Comparison of ENCODE assay signal across 25 cellular contexts in the genomic region with DNA sequence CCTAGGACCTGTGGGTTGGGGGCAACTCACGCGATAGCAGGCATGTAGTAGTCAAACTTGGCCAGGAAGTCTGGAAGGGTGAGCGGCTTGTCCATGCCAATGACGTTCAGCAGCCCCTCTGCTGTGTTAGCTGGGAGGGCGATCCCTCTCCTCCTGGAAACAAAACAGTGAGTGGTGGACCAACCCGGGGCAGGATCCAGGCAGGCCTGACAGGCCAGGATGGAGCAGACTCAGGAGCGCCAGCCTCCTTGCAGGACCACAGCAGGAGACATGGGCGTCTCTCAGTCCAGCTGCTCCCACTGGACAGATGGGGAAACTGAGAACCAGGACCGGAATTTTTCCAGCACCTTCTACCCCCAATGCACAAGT. TPM values are rescaled to one million over a fixed set of nuclear protein-coding genes. Genes with fewer than 3 reads are reported as not detected.
DNase-seq lines count a peak whose midpoint lies in the region; ATAC-seq, FAIRE-seq and TF ChIP-seq lines count a peak whose summit lies in the region.
"Had no signal": no experiment of that assay in that cellular context is flagged by ENCODE, and none has a peak within 500 bp of the region (broad histone marks: within the 10 kb centered on the region; RNA-seq: fewer than 3 reads in every experiment).

No MANE protein-coding gene starts in this region.

- peaks cover 0 to 7% of the 10 kb centered on the region in 2 experiments for H4K20me1 ChIP-seq in H1 (replicated peaks in 1 of 2; ENCODE audit: control insufficient read depth in 1 of 2, insufficient read depth in 2 of 2, low read length in 2 of 2)

- no peak overlapping the region for H3K9ac ChIP-seq in H1 (replicated peaks in 1 of 4; ENCODE audit: extremely low read depth in 1 of 4, low read depth in 3 of 4, low read length in 3 of 4)
- no peak overlapping the region for H3K9ac ChIP-seq in colonic mucosa (ENCODE audit: low read depth in 2 of 2, low read length in 2 of 2)
- H3K9ac ChIP-seq: BLaER1 had no signal

- H3K4me1 ChIP-seq in H1 (replicated peaks in 1 of 4; ENCODE audit: control insufficient read depth in 3 of 4, insufficient read depth in 4 of 4, low read length in 3 of 4) (peaks cover 0 to 3% (median 0%) of the 10 kb centered on the region in 4 experiments; a peak in 3 of 7 replicates), colonic mucosa (no peaks in the 10 kb centered on the region)

- H2AFZ ChIP-seq in H1 (ENCODE audit: low read length) = no peak overlapping the region
- H2AFZ ChIP-seq: GM23338 had no signal

- TF ChIP-seq POLR2A in H1 (IDR thresholded peaks at IDR 0.05; ENCODE audit: control extremely low read depth in 1 of 2, low read depth in 2 of 2, low read length in 2 of 2) = no peak

- no peak for TF ChIP-seq CTCF in natural killer cell (IDR thresholded peaks at IDR 0.05)
- no peak for TF ChIP-seq CTCF in H1 (IDR thresholded peaks at IDR 0.05; ENCODE audit: control extremely low read depth in 1 of 3, insufficient read depth in 1 of 3, low read depth in 1 of 3, low read length in 3 of 3)
- no peak for TF ChIP-seq CTCF in colonic mucosa (IDR thresholded peaks at IDR 0.05)

- H3K4me2 ChIP-seq in H1 (ENCODE audit: insufficient read depth in 1 of 2, low read depth in 2 of 2, low read length in 2 of 2) = no peak overlapping the region
- H3K4me2 ChIP-seq: BLaER1, GM23338 had no signal

- H3K9me3 ChIP-seq in H1 (ENCODE audit: insufficient read depth in 2 of 2, low read depth in 1 of 2, low read length in 1 of 2) (no peaks in the 10 kb centered on the region), colonic mucosa (no peaks in the 10 kb centered on the region)
- H3K9me3 ChIP-seq: Caco-2, HAP-1 had no signal

- H2BK20ac ChIP-seq in H1 (ENCODE audit: low read length) = no peak overlapping the region

- H3K23ac ChIP-seq in H1 (ENCODE audit: insufficient read length) = no peak overlapping the region

- no peak overlapping the region for H2AK5ac ChIP-seq in H1 (ENCODE audit: low read depth, low read length)

- H3K4ac ChIP-seq in H1 (replicated peaks; ENCODE audit: insufficient read length, low read depth, low read length) = no peak overlapping the region

- no peaks in the 10 kb centered on the region; the same call in 1 of the 2 replicates for H3K79me1 ChIP-seq in H1 (ENCODE audit: low read depth, low read length)

- no peak overlapping the region for H2BK120ac ChIP-seq in H1 (replicated peaks; ENCODE audit: low read depth, low read length)

- no peak overlapping the region for H3K27ac ChIP-seq in H1 (ENCODE audit: low read depth, low read length)
- peak overlapping the region; percentile 52 for H3K27ac ChIP-seq in temporal lobe (ENCODE audit: low read depth, low read length)
- no peak overlapping the region for H3K27ac ChIP-seq in colonic mucosa
- H3K27ac ChIP-seq: 22Rv1, C4-2B had no signal

- H2BK15ac ChIP-seq in H1 (ENCODE audit: low read length) = peak overlapping the region; percentile 72; the same call in 1 of the 2 replicates

- no peaks in the 10 kb centered on the region for H3K27me3 Mint-ChIP-seq in activated CD4-positive, alpha-beta T cell treated with anti-CD3 and anti-CD28 coated beads, Interleukin-2, amount 10 ng/mL, durations not matched to agents 7 days and 5 days
- no peaks in the 10 kb centered on the region for H3K27me3 Mint-ChIP-seq in natural killer cell treated with Interleukin-12 subunit alpha and Interleukin-12 subunit beta and Interleukin-15 and Interleukin-18, amount 100 ng/mL, for 72 hours
- no peaks in the 10 kb centered on the region for H3K27me3 Mint-ChIP-seq in natural killer cell (ENCODE audit: low read depth in 2 of 2)
- no peaks in the 10 kb centered on the region for H3K27me3 Mint-ChIP-seq in activated CD8-positive, alpha-beta T cell treated with anti-CD3 and anti-CD28 coated beads, Interleukin-2, amount 10 ng/mL, durations not matched to agents 7 days and 5 days (ENCODE audit: low read depth)
- H3K27me3 Mint-ChIP-seq: B cell; CD4-positive, CD25-positive, alpha-beta regulatory T cell had no signal

- no peak overlapping the region for H2BK12ac ChIP-seq in H1 (ENCODE audit: low read depth, low read length)

- H3K27me3 ChIP-seq in H1 (replicated peaks in 1 of 4; ENCODE audit: control insufficient read depth in 3 of 4, extremely low read depth in 1 of 4, insufficient read depth in 3 of 4, low read length in 3 of 4) = no peaks in the 10 kb centered on the region
- no peaks in the 10 kb centered on the region for H3K27me3 ChIP-seq in colonic mucosa
- H3K27me3 ChIP-seq: BLaER1 had no signal

- no peak overlapping the region for H2BK5ac ChIP-seq in H1 (ENCODE audit: low read depth, low read length)

- no peak for DNase-seq in activated CD4-positive, alpha-beta T cell treated with anti-CD3 and anti-CD28 coated beads, Interleukin-2, amount 10 ng/mL, durations not matched to agents 7 days and 5 days
- no peak for DNase-seq in activated CD4-positive, alpha-beta T cell treated with anti-CD3 and anti-CD28 coated beads for 4 hours
- DNase-seq in natural killer cell treated with Interleukin-12 subunit alpha and Interleukin-12 subunit beta and Interleukin-15 and Interleukin-18, amount 100 ng/mL, for 72 hours (ENCODE audit: low spot score) = peak; percentile 45
- DNase-seq in natural killer cell (no peak), H1 (ENCODE audit: low read depth in 1 of 2, low spot score in 2 of 2) (no peak), colonic mucosa (no peak)
- no peak for DNase-seq in activated CD8-positive, alpha-beta T cell treated with anti-CD3 and anti-CD28 coated beads, Interleukin-2, amount 10 ng/mL, durations not matched to agents 7 days and 5 days
- DNase-seq: Caco-2; CD4-positive, CD25-positive, alpha-beta regulatory T cell; CD8-positive, alpha-beta T cell; DMS153; EL; GF-D8; HFFc6 had no signal

- H3K36me3 Mint-ChIP-seq in activated CD4-positive, alpha-beta T cell treated with anti-CD3 and anti-CD28 coated beads, Interleukin-2, amount 10 ng/mL, durations not matched to agents 7 days and 5 days (ENCODE audit: low read depth) = peaks cover 52% of the 10 kb centered on the region
- H3K36me3 Mint-ChIP-seq in natural killer cell treated with Interleukin-12 subunit alpha and Interleukin-12 subunit beta and Interleukin-15 and Interleukin-18, amount 100 ng/mL, for 72 hours = no peaks in the 10 kb centered on the region
- H3K36me3 Mint-ChIP-seq in natural killer cell = no peaks in the 10 kb centered on the region
- H3K36me3 Mint-ChIP-seq in activated CD8-positive, alpha-beta T cell treated with anti-CD3 and anti-CD28 coated beads, Interleukin-2, amount 10 ng/mL, durations not matched to agents 7 days and 5 days (ENCODE audit: low read depth) = peaks cover 57% of the 10 kb centered on the region

- CTCF ChIA-PET in activated CD4-positive, alpha-beta T cell treated with anti-CD3 and anti-CD28 coated beads, Interleukin-2, amount 10 ng/mL, durations not matched to agents 7 days and 5 days (lab: Charles Lee) = no interaction called here
- CTCF ChIA-PET in H1 (lab: Charles Lee; ENCODE audit: partially characterized antibody) = interaction anchor here (0.7 to 2.5 kb wide), 6 partner anchors 11 to 198 kb away, joined by 3 to 11 read pairs (median 4); no protein-coding TSS in a partner anchor
- CTCF ChIA-PET in activated CD8-positive, alpha-beta T cell treated with anti-CD3 and anti-CD28 coated beads, Interleukin-2, amount 10 ng/mL, durations not matched to agents 7 days and 5 days (lab: Charles Lee) = interaction anchor here (1.8 kb wide), 1 partner anchor 54 kb away, joined by 3 read pairs; no protein-coding TSS in a partner anchor

- no peak overlapping the region for H3K14ac ChIP-seq in H1 (ENCODE audit: insufficient read length)

- no peaks in the 10 kb centered on the region for H3K79me2 ChIP-seq in H1 (ENCODE audit: control insufficient read depth in 1 of 2, insufficient read depth in 2 of 2, low read length in 2 of 2)

- H3K36me3 ChIP-seq in H1 (ENCODE audit: control insufficient read depth in 2 of 4, insufficient read depth in 4 of 4, low read length in 3 of 4) = peaks cover 0 to 5% (median 0%) of the 10 kb centered on the region in 4 experiments; a peak in 1 of 8 replicates
- H3K36me3 ChIP-seq in colonic mucosa = no peaks in the 10 kb centered on the region

- no peak for TF ChIP-seq RAD21 in H1 (IDR thresholded peaks at IDR 0.05 in 1 of 2, conservative IDR thresholded peaks at IDR 0.05 in 1 of 2; ENCODE audit: low read depth in 2 of 2, low read length in 2 of 2)

- H3K56ac ChIP-seq in H1 (replicated peaks; ENCODE audit: insufficient read length, low read depth, low read length) = no peak overlapping the region

- ATAC-seq in natural killer cell treated with Interleukin-12 subunit alpha and Interleukin-12 subunit beta and Interleukin-15 and Interleukin-18, amount 100 ng/mL, for 72 hours = no peak
- ATAC-seq in natural killer cell = no peak
- no peak for ATAC-seq in activated CD8-positive, alpha-beta T cell treated with anti-CD3 and anti-CD28 coated beads, Interleukin-2, amount 10 ng/mL, durations not matched to agents 7 days and 5 days
- ATAC-seq: CD8-positive, alpha-beta T cell; GM23338 had no signal

- WGBS in H1 (ENCODE audit: extremely low coverage in 1 of 2, insufficient coverage in 1 of 2, insufficient read length in 1 of 2, insufficient replicate concordance in 2 of 2, low coverage in 1 of 2, low lambda C conversion rate in 2 of 2, missing lambda C conversion rate in 1 of 2), 2 experiments = 87% methylated on average over 7 of the region's 9 CpGs; no CpG with 5 or more reads in 1 of the 2 experiments

- H4K5ac ChIP-seq in H1 (ENCODE audit: insufficient read length, low read depth, low read length) = no peak overlapping the region

- no peak for FAIRE-seq in H1 (lab: Jason Lieb, UNC)
- FAIRE-seq: A204.1, GM12891, GM18507, H54 had no signal

- no peak for TF ChIP-seq EP300 in H1 (IDR thresholded peaks at IDR 0.05; ENCODE audit: borderline replicate concordance in 1 of 2, low read depth in 2 of 2, low read length in 2 of 2)

- H3K23me2 ChIP-seq in H1 (ENCODE audit: low read depth, low read length) = no peaks in the 10 kb centered on the region

- H3K27ac Mint-ChIP-seq in activated CD4-positive, alpha-beta T cell treated with anti-CD3 and anti-CD28 coated beads, Interleukin-2, amount 10 ng/mL, durations not matched to agents 7 days and 5 days = peak overlapping the region; percentile 54
- no peak overlapping the region for H3K27ac Mint-ChIP-seq in natural killer cell treated with Interleukin-12 subunit alpha and Interleukin-12 subunit beta and Interleukin-15 and Interleukin-18, amount 100 ng/mL, for 72 hours
- no peak overlapping the region for H3K27ac Mint-ChIP-seq in natural killer cell
- H3K27ac Mint-ChIP-seq in activated CD8-positive, alpha-beta T cell treated with anti-CD3 and anti-CD28 coated beads, Interleukin-2, amount 10 ng/mL, durations not matched to agents 7 days and 5 days = no peak overlapping the region
- H3K27ac Mint-ChIP-seq: B cell; CD4-positive, CD25-positive, alpha-beta regulatory T cell; CD8-positive, alpha-beta T cell; GM23338; HFFc6 had no signal

- intact Hi-C loops in natural killer cell (cut with micrococcal nuclease) = no loop called here
- intact Hi-C loops in colonic mucosa (cut with DNase I) = no loop called here

- H4K8ac ChIP-seq in H1 (ENCODE audit: extremely low read depth, insufficient read depth, low read length) = 0 out of 2 replicates have a peak overlapping the region, but pooled peaks have one; percentile 16

- no peaks in the 10 kb centered on the region for H3K9me3 Mint-ChIP-seq in activated CD4-positive, alpha-beta T cell treated with anti-CD3 and anti-CD28 coated beads, Interleukin-2, amount 10 ng/mL, durations not matched to agents 7 days and 5 days
- H3K9me3 Mint-ChIP-seq in natural killer cell treated with Interleukin-12 subunit alpha and Interleukin-12 subunit beta and Interleukin-15 and Interleukin-18, amount 100 ng/mL, for 72 hours = no peaks in the 10 kb centered on the region
- H3K9me3 Mint-ChIP-seq in natural killer cell = no peaks in the 10 kb centered on the region
- H3K9me3 Mint-ChIP-seq in activated CD8-positive, alpha-beta T cell treated with anti-CD3 and anti-CD28 coated beads, Interleukin-2, amount 10 ng/mL, durations not matched to agents 7 days and 5 days (ENCODE audit: insufficient read depth) = no peaks in the 10 kb centered on the region
- H3K9me3 Mint-ChIP-seq: CD8-positive, alpha-beta T cell; GM23338; HFFc6 had no signal

- H4K91ac ChIP-seq in H1 (replicated peaks; ENCODE audit: insufficient read length, low read length) = no peak overlapping the region

- H3K18ac ChIP-seq in H1 (ENCODE audit: extremely low read depth, low read length) = no peak overlapping the region; the same call in 1 of the 2 replicates

- POLR2A ChIA-PET in activated CD4-positive, alpha-beta T cell treated with anti-CD3 and anti-CD28 coated beads, Interleukin-2, amount 10 ng/mL, durations not matched to agents 7 days and 5 days (lab: Charles Lee) = no interaction called here
- POLR2A ChIA-PET in H1 (lab: Charles Lee; ENCODE audit: partially characterized antibody) = interaction anchor here (0.6 kb wide), 1 partner anchor 20 kb away, joined by 3 read pairs; no protein-coding TSS in a partner anchor
- POLR2A ChIA-PET in activated CD8-positive, alpha-beta T cell treated with anti-CD3 and anti-CD28 coated beads, Interleukin-2, amount 10 ng/mL, durations not matched to agents 7 days and 5 days (lab: Charles Lee) = no interaction called here

- no peak overlapping the region for H3K4me3 Mint-ChIP-seq in activated CD4-positive, alpha-beta T cell treated with anti-CD3 and anti-CD28 coated beads, Interleukin-2, amount 10 ng/mL, durations not matched to agents 7 days and 5 days
- no peak overlapping the region for H3K4me3 Mint-ChIP-seq in natural killer cell treated with Interleukin-12 subunit alpha and Interleukin-12 subunit beta and Interleukin-15 and Interleukin-18, amount 100 ng/mL, for 72 hours
- H3K4me3 Mint-ChIP-seq in natural killer cell = no peak overlapping the region
- H3K4me3 Mint-ChIP-seq in activated CD8-positive, alpha-beta T cell treated with anti-CD3 and anti-CD28 coated beads, Interleukin-2, amount 10 ng/mL, durations not matched to agents 7 days and 5 days = no peak overlapping the region
- H3K4me3 Mint-ChIP-seq: B cell; CD4-positive, CD25-positive, alpha-beta regulatory T cell; CD8-positive, alpha-beta T cell; GM23338; HFFc6 had no signal

- H3K4me3 ChIP-seq in H1 (ENCODE audit: extremely low read depth in 1 of 4, insufficient read depth in 2 of 4, low read depth in 3 of 4, low read length in 4 of 4) = no peak overlapping the region
- no peak overlapping the region for H3K4me3 ChIP-seq in colonic mucosa
- H3K4me3 ChIP-seq: BLaER1, GM23338, HAP-1 had no signal

- H3K4me1 Mint-ChIP-seq in activated CD4-positive, alpha-beta T cell treated with anti-CD3 and anti-CD28 coated beads, Interleukin-2, amount 10 ng/mL, durations not matched to agents 7 days and 5 days = peaks cover 3% of the 10 kb centered on the region
- peaks cover 7 to 11% of the 10 kb centered on the region in 2 donors for H3K4me1 Mint-ChIP-seq in natural killer cell treated with Interleukin-12 subunit alpha and Interleukin-12 subunit beta and Interleukin-15 and Interleukin-18, amount 100 ng/mL, for 72 hours (ENCODE audit: low read depth in 2 of 2)
- peaks cover 13 to 23% of the 10 kb centered on the region in 2 donors for H3K4me1 Mint-ChIP-seq in natural killer cell
- peaks cover 6% of the 10 kb centered on the region for H3K4me1 Mint-ChIP-seq in activated CD8-positive, alpha-beta T cell treated with anti-CD3 and anti-CD28 coated beads, Interleukin-2, amount 10 ng/mL, durations not matched to agents 7 days and 5 days (ENCODE audit: low read depth)

RNA-seq across cellular contexts. Expression of a gene that starts 22.5 kb away (rescaled TPM):
- 100 to 1,000 TPM; 103 to 107 TPM for total RNA-seq in activated CD4-positive, alpha-beta T cell treated with anti-CD3 and anti-CD28 coated beads, Interleukin-2, amount 10 ng/mL, durations not matched to agents 7 days and 5 days
- 10 to 100 TPM; 31.9 to 42.7 TPM for total RNA-seq in natural killer cell treated with Interleukin-12 subunit alpha and Interleukin-12 subunit beta and Interleukin-15 and Interleukin-18, amount 100 ng/mL, for 72 hours
- 10 to 100 TPM; 71.7 to 94.2 (median 73.9) TPM for total RNA-seq in natural killer cell
- total RNA-seq in H1 (2021; fragmentation: NEBNext Ultra II Directional; extraction: Animal tissue kit (Norgen Biotek cat#: 25700)) = 19.5 and 19.9 TPM in 2 replicates
- 32.8 and 33.9 TPM in 2 replicates for polyA plus RNA-seq in H1 (2011; rRNA removed)
- polyA plus RNA-seq in H1 (2011; cell fraction: cytosol; rRNA removed) = 39.6 TPM
- 34.6 TPM for polyA plus RNA-seq in H1 (2011; cell fraction: nucleus; rRNA removed)
- 17.2 to 32.7 TPM (median 27.5 TPM) in 4 replicates for polyA plus RNA-seq in H1 (2012, experiment 1 of 2)
- 29.3 TPM for polyA plus RNA-seq in H1 (2012, experiment 2 of 2)
- polyA plus RNA-seq in H1 (2013, experiment 1 of 2) = 16.4 TPM
- 15.0 TPM for polyA plus RNA-seq in H1 (2013, experiment 2 of 2)
- 18.1 and 23.1 TPM in 2 replicates for polyA minus RNA-seq in H1 (2011; rRNA and poly(A)+ RNA removed)
- polyA minus RNA-seq in H1 (2011; cell fraction: cytosol; rRNA and poly(A)+ RNA removed) = 12.4 TPM
- 11.7 TPM for polyA minus RNA-seq in H1 (2011; cell fraction: nucleus; rRNA and poly(A)+ RNA removed)
- total RNA-seq in temporal lobe = 1.5 TPM
- total RNA-seq in activated CD8-positive, alpha-beta T cell treated with anti-CD3 and anti-CD28 coated beads, Interleukin-2, amount 10 ng/mL, durations not matched to agents 7 days and 5 days = 100 to 1,000 TPM; 110 to 112 TPM
- 1 to 10 TPM; 2.4 to 4.5 TPM for total RNA-seq in colonic mucosa

RNA-seq across cellular contexts. Expression of a gene that starts 46.6 kb away (rescaled TPM):
- 1 to 10 TPM; 3.3 to 5.1 TPM for total RNA-seq in activated CD4-positive, alpha-beta T cell treated with anti-CD3 and anti-CD28 coated beads, Interleukin-2, amount 10 ng/mL, durations not matched to agents 7 days and 5 days
- 1 to 10 TPM; 2.4 to 3.4 TPM for total RNA-seq in natural killer cell treated with Interleukin-12 subunit alpha and Interleukin-12 subunit beta and Interleukin-15 and Interleukin-18, amount 100 ng/mL, for 72 hours
- total RNA-seq in natural killer cell (1 to 10 TPM in 2 of 3 donors, under 1 TPM in 1; 0.82 to 1.5 (median 1.5) TPM), temporal lobe (23.8 TPM), colonic mucosa (10 to 100 TPM; 24.4 to 46.1 TPM)
- 25.4 and 26.7 TPM in 2 replicates for total RNA-seq in H1 (2021; fragmentation: NEBNext Ultra II Directional; extraction: Animal tissue kit (Norgen Biotek cat#: 25700))
- polyA plus RNA-seq in H1 (2011; rRNA removed) = 34.3 and 37.5 TPM in 2 replicates
- polyA plus RNA-seq in H1 (2011; cell fraction: cytosol; rRNA removed) = 33.3 TPM
- polyA plus RNA-seq in H1 (2011; cell fraction: nucleus; rRNA removed) = 21.0 TPM
- 23.8 to 29.8 TPM (median 27.7 TPM) in 4 replicates for polyA plus RNA-seq in H1 (2012, experiment 1 of 2)
- polyA plus RNA-seq in H1 (2012, experiment 2 of 2) = 38.2 TPM
- 32.9 TPM for polyA plus RNA-seq in H1 (2013, experiment 1 of 2)
- polyA plus RNA-seq in H1 (2013, experiment 2 of 2) = 35.0 TPM
- 8.6 and 9.8 TPM in 2 replicates for polyA minus RNA-seq in H1 (2011; rRNA and poly(A)+ RNA removed)
- 11.9 TPM for polyA minus RNA-seq in H1 (2011; cell fraction: cytosol; rRNA and poly(A)+ RNA removed)
- polyA minus RNA-seq in H1 (2011; cell fraction: nucleus; rRNA and poly(A)+ RNA removed) = 7.6 TPM
- 1 to 10 TPM; 2.1 to 2.2 TPM for total RNA-seq in activated CD8-positive, alpha-beta T cell treated with anti-CD3 and anti-CD28 coated beads, Interleukin-2, amount 10 ng/mL, durations not matched to agents 7 days and 5 days
